In the genomic region with DNA sequence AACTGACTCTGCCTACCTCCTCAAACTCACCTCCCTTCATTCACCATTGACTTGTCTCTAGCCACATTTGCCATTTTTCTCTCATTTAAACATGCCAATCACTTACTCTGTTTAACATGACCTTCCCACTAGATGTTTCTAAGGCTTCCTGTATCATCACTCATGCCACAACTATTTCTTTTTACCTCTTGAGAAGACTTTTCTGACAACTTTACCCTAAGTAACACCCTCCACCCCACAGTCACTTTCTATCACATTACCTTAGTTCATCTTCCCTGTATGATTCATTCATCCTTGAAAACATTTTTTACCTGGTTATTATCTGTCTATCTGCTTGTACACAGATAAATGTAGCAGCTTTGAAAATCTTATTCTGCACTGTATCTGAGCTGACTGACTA, we compare ENCODE assay signal across 28 cellular contexts. TPM values are rescaled to one million over a fixed set of nuclear protein-coding genes. Genes with fewer than 3 reads are reported as not detected.
"Had no signal": no experiment of that assay in that cellular context is flagged by ENCODE, and none has a peak within 500 bp of the region (broad histone marks: within the 10 kb centered on the region; RNA-seq: fewer than 3 reads in every experiment).

No MANE protein-coding gene starts in this region.

- H3K9me3 ChIP-seq: gastrocnemius medialis, heart right ventricle, left ventricle myocardium inferior, lower lobe of right lung, prostate gland, right lobe of liver, spleen, stomach, thoracic aorta, transverse colon had no signal

- H3K4me3 ChIP-seq: gastrocnemius medialis, heart right ventricle, left ventricle myocardium inferior, lower lobe of right lung, prostate gland, right lobe of liver, spleen, stomach, thoracic aorta, transverse colon had no signal

- DNase-seq: cerebellar nuclear complex; gastrocnemius medialis; heart right ventricle; hypothalamus; left cardiac atrium; left ventricle myocardium inferior; lower lobe of right lung; mesenchymal stem cell; midbrain; naive B cell; retina; right lobe of liver; spleen; stimulated activated CD4-positive, alpha-beta T cell treated with anti-CD3 and anti-CD28 coated beads, Interleukin-15, amount 100 ng/mL, for 24 hours; stimulated activated CD4-positive, alpha-beta T cell treated with anti-CD3 and anti-CD28 coated beads, Interleukin-1b, Interleukin-23, amount 100 ng/mL, for 48 hours; stimulated activated CD4-positive, alpha-beta T cell treated with anti-CD3 and anti-CD28 coated beads, Interleukin-4, amount 100 ng/mL, for 4 hours; stimulated activated naive B cell treated with anti-CD40 and anti-IgM and Interleukin-4, amounts not matched to agents 10 μg/mL and 1 μg/mL and 100 μg/mL, for 72 hours; stomach; substantia nigra; transverse colon had no signal

- FAIRE-seq: colon, islet of Langerhans had no signal

- H3K27ac ChIP-seq: gastrocnemius medialis, heart right ventricle, left ventricle myocardium inferior, lower lobe of right lung, parathyroid adenoma, prostate gland, right lobe of liver, spleen, stomach, thoracic aorta, transverse colon had no signal

- H3K4me1 ChIP-seq: gastrocnemius medialis, heart right ventricle, left ventricle myocardium inferior, lower lobe of right lung, parathyroid adenoma, prostate gland, right lobe of liver, spleen, stomach, transverse colon had no signal

- ATAC-seq: gastrocnemius medialis; heart right ventricle; left cardiac atrium; lower lobe of right lung; right lobe of liver; stimulated activated naive B cell treated with anti-CD40 and anti-IgM and Interleukin-4, amounts not matched to agents 10 μg/mL and 1 μg/mL and 100 μg/mL, for 72 hours had no signal

- H3K36me3 ChIP-seq: gastrocnemius medialis, heart right ventricle, left ventricle myocardium inferior, lower lobe of right lung, prostate gland, right lobe of liver, spleen, stomach, thoracic aorta, transverse colon had no signal

- H3K27me3 ChIP-seq: gastrocnemius medialis, heart right ventricle, right lobe of liver, spleen, stomach, transverse colon had no signal

RNA-seq across cellular contexts. Expression of a gene that starts 19.4 kb away (rescaled TPM):
- total RNA-seq: fibroblast of lung, gastrocnemius medialis, lower lobe of right lung, omental fat pad, right lobe of liver, spleen, thoracic aorta, transverse colon, urinary bladder had no signal

RNA-seq across cellular contexts. Expression of a gene that starts 19.5 kb away (rescaled TPM):
- total RNA-seq: fibroblast of lung, gastrocnemius medialis, heart right ventricle, left cardiac atrium, left ventricle myocardium inferior, lower lobe of right lung, omental fat pad, spleen, thoracic aorta, transverse colon, urinary bladder had no signal
